ENCODE assay signal across 24 cellular contexts in the genomic region with DNA sequence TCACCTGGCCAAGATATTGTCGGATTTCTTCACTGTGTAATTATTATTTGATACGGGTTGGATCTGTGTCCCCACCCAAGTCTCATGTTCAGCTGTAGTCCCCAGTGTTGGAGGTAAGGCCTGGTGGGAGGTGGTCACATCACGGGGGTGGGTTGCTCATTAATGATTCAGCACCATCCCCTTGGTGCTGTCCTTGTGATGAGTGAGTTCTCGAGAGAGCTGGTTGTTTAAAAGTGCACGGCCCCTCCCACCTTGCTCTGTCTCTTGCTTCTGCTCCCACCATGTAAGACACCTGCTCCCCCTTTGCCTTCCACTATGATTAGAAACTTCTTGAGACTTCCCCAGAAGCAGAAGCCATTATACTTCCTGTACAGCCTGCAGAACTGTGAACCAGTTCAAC.
"Had no signal": no experiment of that assay in that cellular context is flagged by ENCODE, and none has a peak within 500 bp of the region (broad histone marks: within the 10 kb centered on the region; RNA-seq: fewer than 3 reads in every experiment).

No MANE protein-coding gene starts in this region.

- DNase-seq: activated B cell treated with CpG ODN at 0.5 μM for 24 hours; activated CD4-positive, alpha-beta memory T cell treated with anti-CD3 and anti-CD28 coated beads, Interleukin-2, amount 10 ng/mL, durations not matched to agents 7 days and 5 days; activated CD4-positive, alpha-beta T cell treated with anti-CD3 and anti-CD28 coated beads for 36 hours; activated CD4-positive, alpha-beta T cell treated with anti-CD3 and anti-CD28 coated beads, Interleukin-2, amount 50 U/mL, for 1 hour; activated effector memory CD4-positive, alpha-beta T cell treated with anti-CD3 and anti-CD28 coated beads, Interleukin-2, amount 50 U/mL, for 16 hours; activated naive CD4-positive, alpha-beta T cell treated with Interleukin-2 at 50 U/mL for 16 hours; activated naive CD8-positive, alpha-beta T cell treated with anti-CD3 and anti-CD28 coated beads, Interleukin-2, amount 50 U/mL, for 24 hours; activated T-cell treated with anti-CD3 and anti-CD28 coated beads, Interleukin-2, amount 50 U/mL, for 4 hours; amniotic stem cell; body of pancreas; Kasumi-1; NCI-H1048; NCI-H146; NCI-H187 treated with DMSO at 0.1 percent for 48 hours; NCI-H2081 treated with DMSO at 0.1 percent for 48 hours; NCI-H446; NCI-H524; PC-3; SIG-M5; T-helper 17 cell; T-helper 9 cell had no signal

- H3K9me3 Mint-ChIP-seq: activated B cell treated with CpG ODN at 0.5 μM for 24 hours; activated CD4-positive, alpha-beta memory T cell treated with anti-CD3 and anti-CD28 coated beads, Interleukin-2, amount 10 ng/mL, durations not matched to agents 7 days and 5 days; central memory CD8-positive, alpha-beta T cell had no signal

- H3K36me3 ChIP-seq: ascending aorta had no signal

- H3K27ac ChIP-seq: ascending aorta, body of pancreas had no signal

- H3K4me1 ChIP-seq: ascending aorta, body of pancreas had no signal

- H3K36me3 Mint-ChIP-seq: activated naive CD4-positive, alpha-beta T cell treated with anti-CD3 and anti-CD28 coated beads, Interleukin-2, amount 50 U/mL, for 72 hours had no signal

- H3K27me3 ChIP-seq: ascending aorta, body of pancreas had no signal

- H3K4me3 ChIP-seq: ascending aorta, body of pancreas had no signal

- H3K9me3 ChIP-seq: ascending aorta had no signal

- H3K27ac Mint-ChIP-seq: activated B cell treated with CpG ODN at 0.5 μM for 24 hours; activated CD4-positive, alpha-beta memory T cell treated with anti-CD3 and anti-CD28 coated beads, Interleukin-2, amount 10 ng/mL, durations not matched to agents 7 days and 5 days; activated CD4-positive, alpha-beta T cell treated with anti-CD3 and anti-CD28 coated beads for 36 hours; activated naive CD4-positive, alpha-beta T cell treated with anti-CD3 and anti-CD28 coated beads, Interleukin-2, amount 50 U/mL, for 72 hours; activated naive CD8-positive, alpha-beta T cell treated with anti-CD3 and anti-CD28 coated beads, Interleukin-2, amount 50 U/mL, for 24 hours; T-helper 17 cell had no signal

- ATAC-seq: activated CD4-positive, alpha-beta T cell treated with anti-CD3 and anti-CD28 coated beads for 36 hours; activated naive CD4-positive, alpha-beta T cell treated with anti-CD3 and anti-CD28 coated beads, Interleukin-2, amount 50 U/mL, for 72 hours; activated naive CD8-positive, alpha-beta T cell treated with anti-CD3 and anti-CD28 coated beads, Interleukin-2, amount 50 U/mL, for 24 hours; activated T-cell treated with anti-CD3 and anti-CD28 coated beads, Interleukin-2, amount 50 U/mL, for 4 hours; body of pancreas; PC-3; T-helper 17 cell had no signal

- H3K4me3 Mint-ChIP-seq: activated B cell treated with CpG ODN at 0.5 μM for 24 hours; activated CD4-positive, alpha-beta memory T cell treated with anti-CD3 and anti-CD28 coated beads, Interleukin-2, amount 10 ng/mL, durations not matched to agents 7 days and 5 days; activated CD4-positive, alpha-beta T cell treated with anti-CD3 and anti-CD28 coated beads for 36 hours; activated naive CD8-positive, alpha-beta T cell treated with anti-CD3 and anti-CD28 coated beads, Interleukin-2, amount 50 U/mL, for 24 hours; activated T-cell treated with anti-CD3 and anti-CD28 coated beads, Interleukin-2, amount 50 U/mL, for 4 hours; central memory CD8-positive, alpha-beta T cell; T-helper 17 cell had no signal

- H3K4me1 Mint-ChIP-seq: activated B cell treated with CpG ODN at 0.5 μM for 24 hours; activated CD4-positive, alpha-beta memory T cell treated with anti-CD3 and anti-CD28 coated beads, Interleukin-2, amount 10 ng/mL, durations not matched to agents 7 days and 5 days; activated CD4-positive, alpha-beta T cell treated with anti-CD3 and anti-CD28 coated beads for 36 hours; activated naive CD8-positive, alpha-beta T cell treated with anti-CD3 and anti-CD28 coated beads, Interleukin-2, amount 50 U/mL, for 24 hours; central memory CD8-positive, alpha-beta T cell had no signal
